Comparison of ENCODE assay signal across 8 cellular contexts in the genomic region with DNA sequence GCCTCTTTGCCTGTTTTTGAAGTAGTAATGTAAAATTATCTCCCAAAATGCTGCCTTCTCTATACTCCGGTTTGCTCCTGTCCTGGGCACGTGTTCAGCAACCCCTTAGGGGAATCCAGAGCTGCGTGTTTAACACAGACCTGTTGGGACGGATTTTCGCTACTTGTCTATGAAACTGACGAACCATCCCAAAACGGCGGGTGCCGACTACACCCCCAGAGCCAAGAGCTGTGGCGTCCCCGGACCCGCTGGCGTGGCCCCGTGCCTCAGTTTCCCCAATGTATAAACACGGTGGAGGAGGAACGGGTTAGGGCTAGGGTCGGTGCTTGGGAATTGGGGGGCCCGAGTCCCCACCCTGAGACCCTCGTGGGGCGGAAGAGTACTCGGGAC. TPM values are rescaled to one million over a fixed set of nuclear protein-coding genes. Genes with fewer than 3 reads are reported as not detected.
DNase-seq lines count a peak whose midpoint lies in the region; ATAC-seq and TF ChIP-seq lines count a peak whose summit lies in the region.

No MANE protein-coding gene starts in this region.

- H3K4me3 Mint-ChIP-seq in CD4-positive, alpha-beta T cell = peak overlapping the region; percentile 91

- H3K27ac Mint-ChIP-seq in CD4-positive, alpha-beta T cell = peak overlapping the region; percentile 83

- H3K27me3 ChIP-seq in CD4-positive, alpha-beta T cell (ENCODE audit: control insufficient read depth, insufficient read depth, low read length) = no peaks in the 10 kb centered on the region
- no peaks in the 10 kb centered on the region for H3K27me3 ChIP-seq in HUES64 (ENCODE audit: insufficient read depth, low read length)
- H3K27me3 ChIP-seq in ovary = no peaks in the 10 kb centered on the region

- DNase-seq in CD4-positive, alpha-beta T cell = peak in 3 of 10 experiments; percentile 1 to 34 (median 2)
- DNase-seq in activated T-cell treated with anti-CD3 and anti-CD28 coated beads for 48 hours (ENCODE audit: low read depth) (peak; percentile 15), foreskin fibroblast (peak in 1 of 2 donors; percentile 26), ovary (peak in 4 of 5 donors; percentile 52 to 66 (median 56)), dermis blood vessel endothelial cell (no peak), NCI-H187 (lab: John Stamatoyannopoulos, UW) (no peak)

- H3K9ac ChIP-seq in HUES64 (ENCODE audit: low read depth, low read length) = no peak overlapping the region

- no peak for TF ChIP-seq POLR2A in ovary (IDR thresholded peaks at IDR 0.05)

- peaks cover 28% of the 10 kb centered on the region for H3K4me1 Mint-ChIP-seq in CD4-positive, alpha-beta T cell (ENCODE audit: low read depth)

- H3K27ac ChIP-seq in CD4-positive, alpha-beta T cell (ENCODE audit: low read depth, low read length) = peak overlapping the region; percentile 60
- H3K27ac ChIP-seq in HUES64 (ENCODE audit: low read depth, low read length) (no peak overlapping the region), ovary (peak overlapping the region; percentile 76 to 78)

- H3K4me3 ChIP-seq in HUES64 (ENCODE audit: low read length) (peak overlapping the region; percentile 64), foreskin fibroblast (ENCODE audit: low read depth in 1 of 2, low read length in 2 of 2) (peak overlapping the region; percentile 76 to 97), ovary (peak overlapping the region; percentile 86)

- intact Hi-C loops in CD4-positive, alpha-beta T cell (cut with DNase I, micrococcal nuclease) = no loop called here
- intact Hi-C loops in ovary (cut with DNase I) = no loop called here

- TF ChIP-seq EP300 in ovary (IDR thresholded peaks at IDR 0.05) = no peak

- no peaks in the 10 kb centered on the region for H3K9me3 ChIP-seq in CD4-positive, alpha-beta T cell (ENCODE audit: control insufficient read depth, low read length)
- H3K9me3 ChIP-seq in HUES64 (ENCODE audit: insufficient read depth, low read depth, low read length) = no peaks in the 10 kb centered on the region
- H3K9me3 ChIP-seq in ovary = no peaks in the 10 kb centered on the region

- no peaks in the 10 kb centered on the region for H3K36me3 ChIP-seq in HUES64 (ENCODE audit: insufficient read depth, low read length)
- no peaks in the 10 kb centered on the region for H3K36me3 ChIP-seq in ovary

- no peaks in the 10 kb centered on the region for H3K9me3 Mint-ChIP-seq in CD4-positive, alpha-beta T cell

- POLR2A ChIA-PET in CD4-positive, alpha-beta T cell (lab: Charles Lee) = no interaction called here

- no peak for TF ChIP-seq CTCF in CD4-positive, alpha-beta T cell (IDR thresholded peaks at IDR 0.05)
- no peak for TF ChIP-seq CTCF in foreskin fibroblast (IDR thresholded peaks at IDR 0.05; ENCODE audit: low read depth, low read length)
- no peak for TF ChIP-seq CTCF in ovary (IDR thresholded peaks at IDR 0.05)

- CTCF ChIA-PET in CD4-positive, alpha-beta T cell (lab: Charles Lee) = no interaction called here

- H3K27me3 Mint-ChIP-seq in CD4-positive, alpha-beta T cell = no peaks in the 10 kb centered on the region

- ATAC-seq in CD4-positive, alpha-beta T cell (ENCODE audit: poor library complexity) = no peak
- ATAC-seq in HG03521 (IDR thresholded peaks at IDR 0.05; ENCODE audit: unreplicated experiment) = no peak

- peaks cover 13% of the 10 kb centered on the region; the same call in 1 of the 2 replicates for H3K4me1 ChIP-seq in HUES64 (ENCODE audit: insufficient read depth, low read length)
- peaks cover 2% of the 10 kb centered on the region for H3K4me1 ChIP-seq in ovary (ENCODE audit: insufficient read depth)

- H3K36me3 Mint-ChIP-seq in CD4-positive, alpha-beta T cell (ENCODE audit: low read depth) = no peaks in the 10 kb centered on the region

- 83% methylated on average over 21 of the region's 21 CpGs for WGBS in HUES64
- 4 to 15% (median 13%) methylated on average over 21 of the region's 21 CpGs for WGBS in ovary, 3 donors

RNA-seq across cellular contexts. Expression of a gene that starts 0.5 kb away (rescaled TPM):
- 10 to 100 TPM; 86.0 to 90.6 TPM for total RNA-seq in CD4-positive, alpha-beta T cell
- 0.80 TPM for polyA plus RNA-seq in HUES64 (2013, experiment 1 of 2)
- polyA plus RNA-seq in HUES64 (2013, experiment 2 of 2) = 1.6 TPM
- total RNA-seq in ovary (10 to 100 TPM in 3 of 7 donors, 1 to 10 TPM in 4; 5.1 to 11.8 (median 9.5) TPM), dermis blood vessel endothelial cell (0.51 and 0.56 TPM in 2 replicates)
- 10 to 100 TPM in 1 of 2 donors, 1 to 10 TPM in 1; 6.7 to 10.4 TPM for polyA plus RNA-seq in ovary

Comparison
In these comparisons a context has a peak if more than half of its experiments do, and no peak if none do; other contexts are left out.
1. DNase-seq: peak in activated T-cell treated with anti-CD3 and anti-CD28 coated beads for 48 hours (single experiment) and ovary (4 of 5); none in dermis blood vessel endothelial cell (single experiment) and NCI-H187 (0 of 2).
2. RNA of a gene that starts 0.5 kb away (total RNA-seq): 86.0 to 90.6 TPM in CD4-positive, alpha-beta T cell; 5.1 to 11.8 TPM in ovary and 0.51 to 0.56 TPM in dermis blood vessel endothelial cell; every median in the first group is over 4 times any median in the second.
3. Peak in every context shown above with its lines, with median percentiles within 50 percentile points of each other: H3K4me3 ChIP-seq.